ENCODE assay signal across 17 cellular contexts in the genomic region with DNA sequence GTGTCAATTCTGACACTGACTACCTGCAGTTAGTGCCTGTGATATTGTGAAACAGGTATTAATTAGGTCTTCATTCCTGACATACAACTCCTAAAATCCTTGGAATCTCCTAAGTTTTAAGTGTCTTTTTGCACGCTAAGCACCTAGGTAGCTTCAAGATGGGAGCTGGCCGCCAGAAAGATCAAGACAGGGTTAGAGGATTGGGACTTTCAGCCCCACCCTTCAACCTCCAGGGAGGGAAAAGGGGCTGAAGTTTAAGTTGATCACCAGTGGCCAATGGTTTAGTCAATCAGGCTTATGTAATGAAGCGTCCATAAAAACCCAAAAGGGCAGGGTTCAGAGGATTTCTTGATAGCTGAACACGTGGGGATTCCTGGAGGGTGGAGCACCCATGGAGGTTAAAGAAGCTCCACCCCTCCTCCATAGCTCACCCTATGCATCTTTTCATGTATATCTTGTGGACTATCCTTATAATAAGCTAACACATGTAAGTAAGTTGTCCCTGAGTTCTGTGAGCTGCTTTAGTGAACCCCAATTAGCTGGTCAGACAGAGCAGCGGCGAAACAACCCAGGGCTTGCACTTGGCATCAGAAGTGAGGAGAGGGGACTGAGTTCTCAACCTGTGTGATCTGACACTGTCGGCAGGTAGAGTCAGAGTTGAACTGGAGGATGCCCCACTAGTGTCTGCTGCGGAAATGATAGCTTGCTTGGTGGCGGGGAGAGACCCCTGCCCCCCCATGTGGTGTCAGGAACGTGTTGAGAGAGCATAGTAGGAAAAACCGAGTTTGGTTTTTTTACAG. TPM values are rescaled to one million over a fixed set of nuclear protein-coding genes. Genes with fewer than 3 reads are reported as not detected.
A peak's percentile ranks its signal among the peaks of the same experiment; 100 is the strongest.
DNase-seq lines count a peak whose midpoint lies in the region; ATAC-seq and TF ChIP-seq lines count a peak whose summit lies in the region.
"Had no signal": no experiment of that assay in that cellular context is flagged by ENCODE, and none has a peak within 500 bp of the region (broad histone marks: within the 10 kb centered on the region; RNA-seq: fewer than 3 reads in every experiment).

No MANE protein-coding gene starts in this region.

- TF ChIP-seq EP300 in ovary (IDR thresholded peaks at IDR 0.05): no peak

- no peak overlapping the region for H2AFZ ChIP-seq in OCI-LY1 (ENCODE audit: low read length)

- no peak for TF ChIP-seq CTCF in OCI-LY1 (IDR thresholded peaks at IDR 0.05; ENCODE audit: low read length)
- no peak for TF ChIP-seq CTCF in colonic mucosa (IDR thresholded peaks at IDR 0.05)
- TF ChIP-seq CTCF in osteocyte (IDR thresholded peaks at IDR 0.05): no peak
- no peak for TF ChIP-seq CTCF in ovary (IDR thresholded peaks at IDR 0.05)

- H3K36me3 ChIP-seq in BLaER1: no peaks in the 10 kb centered on the region
- H3K36me3 ChIP-seq in OCI-LY1 (ENCODE audit: insufficient read depth, low read length): no peaks in the 10 kb centered on the region; the same call in 1 of the 2 replicates
- H3K36me3 ChIP-seq in colonic mucosa: no peaks in the 10 kb centered on the region
- no peaks in the 10 kb centered on the region for H3K36me3 ChIP-seq in ovary
- H3K36me3 ChIP-seq: stomach had no signal

- intact Hi-C loops in colonic mucosa (cut with DNase I): loop anchor here (5.0 kb wide), 1 partner anchor 55 kb away; a partner anchor contains a TSS
- intact Hi-C loops in ovary (cut with DNase I): loop anchor here in 2 of 4 donors (5.0 to 10.0 kb wide), 2 partner anchors 45 to 53 kb away; a partner anchor contains a TSS

- no peak overlapping the region for H3K9ac ChIP-seq in BLaER1
- no peak overlapping the region for H3K9ac ChIP-seq in OCI-LY1 (ENCODE audit: low read length)
- H3K9ac ChIP-seq in colonic mucosa (ENCODE audit: low read depth in 2 of 2, low read length in 2 of 2): peak overlapping the region in 1 of 2 donors; percentile 70

- no peaks in the 10 kb centered on the region for H3K79me2 ChIP-seq in OCI-LY1 (ENCODE audit: insufficient read depth, low read length)

- DNase-seq in colonic mucosa (peak; percentile 80), osteocyte (ENCODE audit: extremely low spot score, unreplicated experiment) (peak; percentile 65), NCI-H2081 treated with DMSO at 0.1 percent for 48 hours (lab: John Stamatoyannopoulos, UW) (no peak), ovary (no peak)
- no peak for DNase-seq in central memory CD4-positive, alpha-beta T cell
- DNase-seq: activated CD4-positive, alpha-beta T cell treated with anti-CD3 and anti-CD28 coated beads, Interleukin-2, amount 50 U/mL, for 4 hours; anterior cingulate cortex; NCI-H1930; NCI-H446 treated with DMSO at 0.1 percent for 48 hours; psoas muscle; stomach had no signal

- no peaks in the 10 kb centered on the region for H3K27me3 ChIP-seq in BLaER1
- no peaks in the 10 kb centered on the region for H3K27me3 ChIP-seq in OCI-LY1 (ENCODE audit: insufficient read depth, low read length)
- no peaks in the 10 kb centered on the region for H3K27me3 ChIP-seq in colonic mucosa
- no peaks in the 10 kb centered on the region for H3K27me3 ChIP-seq in ovary
- H3K27me3 ChIP-seq: stomach had no signal

- no peak overlapping the region for H3K4me3 Mint-ChIP-seq in osteocyte (ENCODE audit: unreplicated experiment)
- H3K4me3 Mint-ChIP-seq: activated T-helper 17 cell treated with anti-CD3 and anti-CD28 coated beads, Interleukin-2, amount 50 U/mL, for 72 hours had no signal

- H3K4me3 ChIP-seq in BLaER1: no peak overlapping the region
- no peak overlapping the region for H3K4me3 ChIP-seq in OCI-LY1 (ENCODE audit: low read depth, low read length, poor library complexity, severe bottlenecking)
- H3K4me3 ChIP-seq in colonic mucosa: no peak overlapping the region
- no peak overlapping the region for H3K4me3 ChIP-seq in ovary
- H3K4me3 ChIP-seq: psoas muscle, stomach had no signal

- no peak overlapping the region for H3K27ac Mint-ChIP-seq in osteocyte (ENCODE audit: unreplicated experiment)
- H3K27ac Mint-ChIP-seq: activated T-helper 17 cell treated with anti-CD3 and anti-CD28 coated beads, Interleukin-2, amount 50 U/mL, for 72 hours had no signal

- H3K4me1 ChIP-seq in BLaER1: peaks cover 97% of the 10 kb centered on the region
- peaks cover 96% of the 10 kb centered on the region for H3K4me1 ChIP-seq in OCI-LY1 (ENCODE audit: insufficient read depth, low read length, severe bottlenecking)
- peaks cover 40% of the 10 kb centered on the region for H3K4me1 ChIP-seq in colonic mucosa
- H3K4me1 ChIP-seq in ovary (ENCODE audit: insufficient read depth): peaks cover 14% of the 10 kb centered on the region

- TF ChIP-seq POLR2A in ovary (IDR thresholded peaks at IDR 0.05): no peak

- no peaks in the 10 kb centered on the region for H3K27me3 Mint-ChIP-seq in osteocyte (ENCODE audit: unreplicated experiment)
- H3K27me3 Mint-ChIP-seq: activated T-helper 17 cell treated with anti-CD3 and anti-CD28 coated beads, Interleukin-2, amount 50 U/mL, for 72 hours; IgD-negative memory B cell had no signal

- peaks cover 18% of the 10 kb centered on the region; the same call in 1 of the 2 replicates for H3F3A ChIP-seq in OCI-LY1 (ENCODE audit: insufficient read depth, low read length)

- ATAC-seq in GM18519 (IDR thresholded peaks at IDR 0.05; ENCODE audit: low FRiP score, unreplicated experiment): no peak
- ATAC-seq: activated T-helper 17 cell treated with anti-CD3 and anti-CD28 coated beads, Interleukin-2, amount 50 U/mL, for 72 hours; left lobe of liver; psoas muscle had no signal

- WGBS in ovary, 3 donors: 90 to 92% (median 91%) methylated on average over 11 of the region's 11 CpGs

- H3K4me1 Mint-ChIP-seq in osteocyte (ENCODE audit: unreplicated experiment): peaks cover 63% of the 10 kb centered on the region

- H3K27ac ChIP-seq in BLaER1: peak overlapping the region; percentile 32
- H3K27ac ChIP-seq in OCI-LY1 (ENCODE audit: low read depth, low read length, poor library complexity, severe bottlenecking): peak overlapping the region; percentile 96
- H3K27ac ChIP-seq in colonic mucosa: peak overlapping the region; percentile 78
- H3K27ac ChIP-seq in ovary: no peak overlapping the region
- H3K27ac ChIP-seq: psoas muscle, stomach had no signal

- H4K20me1 ChIP-seq in BLaER1 (no peaks in the 10 kb centered on the region), OCI-LY1 (ENCODE audit: insufficient read depth, low read length) (no peaks in the 10 kb centered on the region)

- no peaks in the 10 kb centered on the region for H3K36me3 Mint-ChIP-seq in osteocyte (ENCODE audit: unreplicated experiment)
- H3K36me3 Mint-ChIP-seq: IgD-negative memory B cell had no signal

- H3K9me2 ChIP-seq in OCI-LY1 (ENCODE audit: low read depth, low read length): no peaks in the 10 kb centered on the region

- H3K9me3 ChIP-seq in BLaER1 (no peaks in the 10 kb centered on the region), OCI-LY1 (ENCODE audit: low read length) (no peaks in the 10 kb centered on the region), colonic mucosa (no peaks in the 10 kb centered on the region), ovary (no peaks in the 10 kb centered on the region)
- H3K9me3 ChIP-seq: psoas muscle, stomach had no signal

- no peaks in the 10 kb centered on the region for H3K9me3 Mint-ChIP-seq in osteocyte (ENCODE audit: unreplicated experiment)
- H3K9me3 Mint-ChIP-seq: IgD-negative memory B cell had no signal

- peak overlapping the region; percentile 95 for H3K4me2 ChIP-seq in BLaER1
- no peak overlapping the region for H3K4me2 ChIP-seq in OCI-LY1 (ENCODE audit: low read length)

RNA-seq across cellular contexts. Expression of a gene that starts 12.8 kb away (rescaled TPM):
- total RNA-seq in colonic mucosa: 100 to 1,000 TPM; 163 to 167 TPM
- 181 and 196 TPM in 2 replicates for total RNA-seq in osteocyte
- 100 to 1,000 TPM; 155 to 226 (median 205) TPM for total RNA-seq in ovary
- 100 to 1,000 TPM; 444 to 451 TPM for polyA plus RNA-seq in ovary

RNA-seq across cellular contexts. Expression of a gene that starts 56.9 kb away (rescaled TPM):
- total RNA-seq in colonic mucosa (10 to 100 TPM in 1 of 2 donors, 1 to 10 TPM in 1; 5.0 to 11.6 TPM), osteocyte (39.3 and 46.6 TPM in 2 replicates), ovary (10 to 100 TPM in 6 of 7 donors, 1 to 10 TPM in 1; 5.7 to 26.5 (median 20.3) TPM)
- polyA plus RNA-seq in ovary: 10 to 100 TPM; 12.7 to 14.3 TPM

Comparison
In these comparisons a context has a peak if more than half of its experiments do, and no peak if none do; other contexts are left out.
1. H3K27ac ChIP-seq: peak in BLaER1 (single experiment), OCI-LY1 (single experiment) and colonic mucosa (single experiment); none in ovary (0 of 2).
2. DNase-seq: peak in colonic mucosa (single experiment) and osteocyte (single experiment); none in NCI-H2081 treated with DMSO at 0.1 percent for 48 hours (single experiment), central memory CD4-positive, alpha-beta T cell (single experiment) and ovary (0 of 5).